In genomic region chr3:138947303-138948121, GRCh38 we compare ENCODE assay signal across 1 cellular context.
TF ChIP-seq lines count a peak whose summit lies in the region.

No MANE protein-coding gene starts in this region.

TF ChIP-seq in K562, 482 proteins besides CTCF, POLR2A, EP300 and RAD21 (continues in another document):
- TF ChIP-seq ESRRB (CRISPR knock-in tag; IDR thresholded peaks at IDR 0.05; ENCODE audit: borderline replicate concordance), result no peak
- TF ChIP-seq CBX2 (IDR thresholded peaks at IDR 0.05; ENCODE audit: insufficient read depth, low read length, poor library complexity, severe bottlenecking), result no peak
- peak; percentile 49; the same call in 1 of the 2 replicates for TF ChIP-seq POLR2H (tag; IDR thresholded peaks at IDR 0.05; ENCODE audit: low read depth)
- no peak for TF ChIP-seq ZNF12 (CRISPR knock-in tag; IDR thresholded peaks at IDR 0.05)
- TF ChIP-seq TBP (optimal IDR thresholded peaks at IDR 0.05; ENCODE audit: low read depth, low read length), result peak; percentile 17
- TF ChIP-seq HDAC2 (IDR thresholded peaks at IDR 0.05), result no peak
- no peak for TF ChIP-seq NBN (IDR thresholded peaks at IDR 0.05; ENCODE audit: low read depth)
- TF ChIP-seq FIP1L1 (IDR thresholded peaks at IDR 0.05; ENCODE audit: low read depth, low read length, poor library complexity, severe bottlenecking), result no peak
- TF ChIP-seq PRDM10 (IDR thresholded peaks at IDR 0.05; ENCODE audit: partially characterized antibody), result no peak
- peak; percentile 49 to 83; a peak in 1 of 4 replicates for TF ChIP-seq UBTF (IDR thresholded peaks at IDR 0.05; ENCODE audit: borderline replicate concordance in 1 of 2, low read depth in 2 of 2, low read length in 2 of 2)
- no peak for TF ChIP-seq TEAD4 (IDR thresholded peaks at IDR 0.05; ENCODE audit: low read length)
- TF ChIP-seq TEAD4 (CRISPR knock-in tag; IDR thresholded peaks at IDR 0.05; ENCODE audit: borderline replicate concordance), result no peak
- no peak for TF ChIP-seq ZNF324 (CRISPR knock-in tag; IDR thresholded peaks at IDR 0.05)
- TF ChIP-seq ATF7 (IDR thresholded peaks at IDR 0.05), result peak; percentile 3; the same call in 1 of the 2 replicates
- TF ChIP-seq MTA3 (IDR thresholded peaks at IDR 0.05; ENCODE audit: borderline replicate concordance), result no peak
- no peak for TF ChIP-seq ZNF583 (CRISPR knock-in tag; IDR thresholded peaks at IDR 0.05)
- peak; percentile 49; the same call in 1 of the 2 replicates for TF ChIP-seq NFE2 (IDR thresholded peaks at IDR 0.05; ENCODE audit: low read depth)
- no peak for TF ChIP-seq ZFPM2 (CRISPR knock-in tag; IDR thresholded peaks at IDR 0.05)
- TF ChIP-seq ZNF507 (tag; conservative IDR thresholded peaks at IDR 0.05), result no peak
- TF ChIP-seq PHF8 (IDR thresholded peaks at IDR 0.05; ENCODE audit: borderline replicate concordance, low read length), result peak; percentile 64; the same call in 1 of the 2 replicates
- no peak for TF ChIP-seq ZBTB11 (CRISPR knock-in tag; IDR thresholded peaks at IDR 0.05)
- TF ChIP-seq ZFP1 (CRISPR knock-in tag; IDR thresholded peaks at IDR 0.05), result no peak
- 0 out of 2 replicates have a peak, but pooled peaks have one; percentile 12 for TF ChIP-seq ZBTB17 (CRISPR knock-in tag; IDR thresholded peaks at IDR 0.05)
- TF ChIP-seq ZNF79 (CRISPR knock-in tag; IDR thresholded peaks at IDR 0.05; ENCODE audit: low read depth), result no peak
- TF ChIP-seq RBM22 (IDR thresholded peaks at IDR 0.05; ENCODE audit: low read depth, low read length, poor library complexity, severe bottlenecking), result no peak
- TF ChIP-seq HMGN3 (IDR thresholded peaks at IDR 0.05; ENCODE audit: borderline replicate concordance, extremely low read depth, insufficient read length, low read depth, low read length), result peak; percentile 73
- no peak for TF ChIP-seq KDM1A (IDR thresholded peaks at IDR 0.05)
- no peak for TF ChIP-seq ZNF696 (CRISPR knock-in tag; conservative IDR thresholded peaks at IDR 0.05)
- no peak for TF ChIP-seq CHD2 (IDR thresholded peaks at IDR 0.05; ENCODE audit: low read depth, low read length)
- TF ChIP-seq AFF4 (CRISPR knock-in tag; IDR thresholded peaks at IDR 0.05), result no peak
- no peak for TF ChIP-seq FOS (IDR thresholded peaks at IDR 0.05; ENCODE audit: extremely low read depth, insufficient read length)
- no peak for TF ChIP-seq TFAP4 (CRISPR knock-in tag; IDR thresholded peaks at IDR 0.05; ENCODE audit: borderline replicate concordance)
- TF ChIP-seq ZBTB34 (CRISPR knock-in tag; IDR thresholded peaks at IDR 0.05), result no peak
- TF ChIP-seq SNIP1 (IDR thresholded peaks at IDR 0.05; ENCODE audit: low read depth), result no peak
- 0 out of 2 replicates have a peak, but pooled peaks have one; percentile 23 for TF ChIP-seq ZNF511 (CRISPR knock-in tag; IDR thresholded peaks at IDR 0.05)
- no peak for TF ChIP-seq NEUROD1 (IDR thresholded peaks at IDR 0.05; ENCODE audit: borderline replicate concordance, low read depth, low read length, partially characterized antibody)
- no peak for TF ChIP-seq ZNF3 (CRISPR knock-in tag; IDR thresholded peaks at IDR 0.05)
- no peak; the same call in 1 of the 2 replicates for TF ChIP-seq ZNF41 (CRISPR knock-in tag; conservative IDR thresholded peaks at IDR 0.05)
- TF ChIP-seq FUS (optimal IDR thresholded peaks at IDR 0.05; ENCODE audit: low read depth, low read length), result no peak
- no peak for TF ChIP-seq CREB5 (CRISPR knock-in tag; IDR thresholded peaks at IDR 0.05)
- TF ChIP-seq CEBPB (tag; IDR thresholded peaks at IDR 0.05), result 0 out of 2 replicates have a peak, but pooled peaks have one; percentile 12
- no peak for TF ChIP-seq ARID3A (IDR thresholded peaks at IDR 0.05; ENCODE audit: borderline replicate concordance, low read depth, low read length)
- no peak for TF ChIP-seq ZNF165 (CRISPR knock-in tag; IDR thresholded peaks at IDR 0.05; ENCODE audit: borderline replicate concordance)
- TF ChIP-seq ZBTB7A (IDR thresholded peaks at IDR 0.05; ENCODE audit: borderline replicate concordance, control insufficient read depth, low read depth, low read length), result 0 out of 2 replicates have a peak, but pooled peaks have one; percentile 21
